In the genomic region with DNA sequence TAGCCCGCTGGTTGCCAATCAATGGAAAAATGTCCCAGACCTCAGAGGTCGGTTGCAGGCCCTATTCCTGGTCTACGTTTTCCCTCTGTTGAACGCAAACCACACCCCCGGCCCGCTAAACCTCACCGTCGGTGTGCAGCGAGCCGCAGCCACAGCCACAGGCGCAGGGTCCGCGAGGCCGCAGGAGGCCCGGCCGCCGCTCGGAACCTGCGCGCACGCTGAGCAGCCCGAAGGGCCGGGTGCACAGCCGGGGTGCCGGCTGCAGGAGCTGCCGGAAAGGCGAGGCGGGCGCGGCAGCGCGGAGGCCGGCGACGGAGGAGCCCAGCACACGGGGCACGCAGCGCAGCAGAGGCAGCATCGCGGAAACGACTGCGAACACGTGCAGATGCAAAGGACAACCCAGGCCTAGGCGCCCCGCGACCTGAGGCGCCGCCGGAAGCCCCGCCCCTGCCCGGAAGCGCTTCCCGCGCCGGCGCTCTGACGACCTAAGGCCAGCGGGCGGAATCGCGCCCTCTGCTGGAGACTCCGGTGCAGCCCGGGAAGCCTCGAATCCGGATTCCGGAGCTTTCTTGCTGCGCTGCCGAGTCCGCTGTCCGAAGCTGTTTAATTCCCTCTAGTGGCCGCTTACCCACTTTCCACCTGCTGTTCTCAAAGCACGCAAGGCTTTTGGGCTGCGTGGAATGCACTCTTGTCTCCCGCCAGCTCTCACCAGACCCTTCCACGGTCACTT, we compare ENCODE assay signal across 1 cellular context.
A peak's percentile ranks its signal among the peaks of the same experiment; 100 is the strongest.
TF ChIP-seq lines count a peak whose summit lies in the region.

A gene with protein sequence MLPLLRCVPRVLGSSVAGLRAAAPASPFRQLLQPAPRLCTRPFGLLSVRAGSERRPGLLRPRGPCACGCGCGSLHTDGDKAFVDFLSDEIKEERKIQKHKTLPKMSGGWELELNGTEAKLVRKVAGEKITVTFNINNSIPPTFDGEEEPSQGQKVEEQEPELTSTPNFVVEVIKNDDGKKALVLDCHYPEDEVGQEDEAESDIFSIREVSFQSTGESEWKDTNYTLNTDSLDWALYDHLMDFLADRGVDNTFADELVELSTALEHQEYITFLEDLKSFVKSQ (minus strand): TSS at position 440 of the 730 bp plus-strand sequence. CDS start 82 bp downstream, at position 358.

TF ChIP-seq in HepG2, 621 proteins besides CTCF, POLR2A, EP300 and RAD21 (continued from another document and continues in another):
- no peak for TF ChIP-seq ZBTB1 (CRISPR knock-in tag; IDR thresholded peaks at IDR 0.05; ENCODE audit: borderline replicate concordance)
- TF ChIP-seq HES4 (CRISPR knock-in tag; IDR thresholded peaks at IDR 0.05; ENCODE audit: borderline replicate concordance), result peak; percentile 94
- no peak for TF ChIP-seq ZBTB21 (CRISPR knock-in tag; IDR thresholded peaks at IDR 0.05)
- TF ChIP-seq, protein P1, sequence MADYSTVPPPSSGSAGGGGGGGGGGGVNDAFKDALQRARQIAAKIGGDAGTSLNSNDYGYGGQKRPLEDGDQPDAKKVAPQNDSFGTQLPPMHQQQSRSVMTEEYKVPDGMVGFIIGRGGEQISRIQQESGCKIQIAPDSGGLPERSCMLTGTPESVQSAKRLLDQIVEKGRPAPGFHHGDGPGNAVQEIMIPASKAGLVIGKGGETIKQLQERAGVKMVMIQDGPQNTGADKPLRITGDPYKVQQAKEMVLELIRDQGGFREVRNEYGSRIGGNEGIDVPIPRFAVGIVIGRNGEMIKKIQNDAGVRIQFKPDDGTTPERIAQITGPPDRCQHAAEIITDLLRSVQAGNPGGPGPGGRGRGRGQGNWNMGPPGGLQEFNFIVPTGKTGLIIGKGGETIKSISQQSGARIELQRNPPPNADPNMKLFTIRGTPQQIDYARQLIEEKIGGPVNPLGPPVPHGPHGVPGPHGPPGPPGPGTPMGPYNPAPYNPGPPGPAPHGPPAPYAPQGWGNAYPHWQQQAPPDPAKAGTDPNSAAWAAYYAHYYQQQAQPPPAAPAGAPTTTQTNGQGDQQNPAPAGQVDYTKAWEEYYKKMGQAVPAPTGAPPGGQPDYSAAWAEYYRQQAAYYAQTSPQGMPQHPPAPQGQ (CRISPR knock-in tag; IDR thresholded peaks at IDR 0.05; ENCODE audit: borderline replicate concordance), result no peak
- TF ChIP-seq MIER2 (CRISPR knock-in tag; IDR thresholded peaks at IDR 0.05), result 0 out of 2 replicates have a peak, but pooled peaks have one; percentile 35
- peak; percentile 70; the same call in 1 of the 2 replicates for TF ChIP-seq TMF1 (CRISPR knock-in tag; IDR thresholded peaks at IDR 0.05; ENCODE audit: low read depth)
- TF ChIP-seq, protein P2, sequence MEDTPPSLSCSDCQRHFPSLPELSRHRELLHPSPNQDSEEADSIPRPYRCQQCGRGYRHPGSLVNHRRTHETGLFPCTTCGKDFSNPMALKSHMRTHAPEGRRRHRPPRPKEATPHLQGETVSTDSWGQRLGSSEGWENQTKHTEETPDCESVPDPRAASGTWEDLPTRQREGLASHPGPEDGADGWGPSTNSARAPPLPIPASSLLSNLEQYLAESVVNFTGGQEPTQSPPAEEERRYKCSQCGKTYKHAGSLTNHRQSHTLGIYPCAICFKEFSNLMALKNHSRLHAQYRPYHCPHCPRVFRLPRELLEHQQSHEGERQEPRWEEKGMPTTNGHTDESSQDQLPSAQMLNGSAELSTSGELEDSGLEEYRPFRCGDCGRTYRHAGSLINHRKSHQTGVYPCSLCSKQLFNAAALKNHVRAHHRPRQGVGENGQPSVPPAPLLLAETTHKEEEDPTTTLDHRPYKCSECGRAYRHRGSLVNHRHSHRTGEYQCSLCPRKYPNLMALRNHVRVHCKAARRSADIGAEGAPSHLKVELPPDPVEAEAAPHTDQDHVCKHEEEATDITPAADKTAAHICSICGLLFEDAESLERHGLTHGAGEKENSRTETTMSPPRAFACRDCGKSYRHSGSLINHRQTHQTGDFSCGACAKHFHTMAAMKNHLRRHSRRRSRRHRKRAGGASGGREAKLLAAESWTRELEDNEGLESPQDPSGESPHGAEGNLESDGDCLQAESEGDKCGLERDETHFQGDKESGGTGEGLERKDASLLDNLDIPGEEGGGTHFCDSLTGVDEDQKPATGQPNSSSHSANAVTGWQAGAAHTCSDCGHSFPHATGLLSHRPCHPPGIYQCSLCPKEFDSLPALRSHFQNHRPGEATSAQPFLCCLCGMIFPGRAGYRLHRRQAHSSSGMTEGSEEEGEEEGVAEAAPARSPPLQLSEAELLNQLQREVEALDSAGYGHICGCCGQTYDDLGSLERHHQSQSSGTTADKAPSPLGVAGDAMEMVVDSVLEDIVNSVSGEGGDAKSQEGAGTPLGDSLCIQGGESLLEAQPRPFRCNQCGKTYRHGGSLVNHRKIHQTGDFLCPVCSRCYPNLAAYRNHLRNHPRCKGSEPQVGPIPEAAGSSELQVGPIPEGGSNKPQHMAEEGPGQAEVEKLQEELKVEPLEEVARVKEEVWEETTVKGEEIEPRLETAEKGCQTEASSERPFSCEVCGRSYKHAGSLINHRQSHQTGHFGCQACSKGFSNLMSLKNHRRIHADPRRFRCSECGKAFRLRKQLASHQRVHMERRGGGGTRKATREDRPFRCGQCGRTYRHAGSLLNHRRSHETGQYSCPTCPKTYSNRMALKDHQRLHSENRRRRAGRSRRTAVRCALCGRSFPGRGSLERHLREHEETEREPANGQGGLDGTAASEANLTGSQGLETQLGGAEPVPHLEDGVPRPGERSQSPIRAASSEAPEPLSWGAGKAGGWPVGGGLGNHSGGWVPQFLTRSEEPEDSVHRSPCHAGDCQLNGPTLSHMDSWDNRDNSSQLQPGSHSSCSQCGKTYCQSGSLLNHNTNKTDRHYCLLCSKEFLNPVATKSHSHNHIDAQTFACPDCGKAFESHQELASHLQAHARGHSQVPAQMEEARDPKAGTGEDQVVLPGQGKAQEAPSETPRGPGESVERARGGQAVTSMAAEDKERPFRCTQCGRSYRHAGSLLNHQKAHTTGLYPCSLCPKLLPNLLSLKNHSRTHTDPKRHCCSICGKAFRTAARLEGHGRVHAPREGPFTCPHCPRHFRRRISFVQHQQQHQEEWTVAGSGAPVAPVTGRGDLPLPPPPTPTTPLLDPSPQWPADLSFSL (CRISPR knock-in tag; IDR thresholded peaks at IDR 0.05), result no peak
- peak; percentile 73 for TF ChIP-seq ELF3 (CRISPR knock-in tag; IDR thresholded peaks at IDR 0.05)
- TF ChIP-seq ZNF12 (CRISPR knock-in tag; IDR thresholded peaks at IDR 0.05), result no peak
- no peak for TF ChIP-seq ZNF180 (CRISPR knock-in tag; IDR thresholded peaks at IDR 0.05; ENCODE audit: borderline replicate concordance, low read depth)
- peak; percentile 61; the same call in 1 of the 2 replicates for TF ChIP-seq ZNF772 (CRISPR knock-in tag; IDR thresholded peaks at IDR 0.05)
- TF ChIP-seq, protein P3, sequence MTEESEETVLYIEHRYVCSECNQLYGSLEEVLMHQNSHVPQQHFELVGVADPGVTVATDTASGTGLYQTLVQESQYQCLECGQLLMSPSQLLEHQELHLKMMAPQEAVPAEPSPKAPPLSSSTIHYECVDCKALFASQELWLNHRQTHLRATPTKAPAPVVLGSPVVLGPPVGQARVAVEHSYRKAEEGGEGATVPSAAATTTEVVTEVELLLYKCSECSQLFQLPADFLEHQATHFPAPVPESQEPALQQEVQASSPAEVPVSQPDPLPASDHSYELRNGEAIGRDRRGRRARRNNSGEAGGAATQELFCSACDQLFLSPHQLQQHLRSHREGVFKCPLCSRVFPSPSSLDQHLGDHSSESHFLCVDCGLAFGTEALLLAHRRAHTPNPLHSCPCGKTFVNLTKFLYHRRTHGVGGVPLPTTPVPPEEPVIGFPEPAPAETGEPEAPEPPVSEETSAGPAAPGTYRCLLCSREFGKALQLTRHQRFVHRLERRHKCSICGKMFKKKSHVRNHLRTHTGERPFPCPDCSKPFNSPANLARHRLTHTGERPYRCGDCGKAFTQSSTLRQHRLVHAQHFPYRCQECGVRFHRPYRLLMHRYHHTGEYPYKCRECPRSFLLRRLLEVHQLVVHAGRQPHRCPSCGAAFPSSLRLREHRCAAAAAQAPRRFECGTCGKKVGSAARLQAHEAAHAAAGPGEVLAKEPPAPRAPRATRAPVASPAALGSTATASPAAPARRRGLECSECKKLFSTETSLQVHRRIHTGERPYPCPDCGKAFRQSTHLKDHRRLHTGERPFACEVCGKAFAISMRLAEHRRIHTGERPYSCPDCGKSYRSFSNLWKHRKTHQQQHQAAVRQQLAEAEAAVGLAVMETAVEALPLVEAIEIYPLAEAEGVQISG (CRISPR knock-in tag; IDR thresholded peaks at IDR 0.05), result peak; percentile 99
- no peak for TF ChIP-seq PTBP1 (IDR thresholded peaks at IDR 0.05; ENCODE audit: low read depth, low read length, poor library complexity, severe bottlenecking)
- TF ChIP-seq ZNF891 (CRISPR knock-in tag; IDR thresholded peaks at IDR 0.05), result no peak
- no peak for TF ChIP-seq SOX6 (IDR thresholded peaks at IDR 0.05)
- peak; percentile 74 for TF ChIP-seq SOX6 (CRISPR knock-in tag; IDR thresholded peaks at IDR 0.05)
- TF ChIP-seq PCBP2 (optimal IDR thresholded peaks at IDR 0.05; ENCODE audit: low read depth, low read length, poor library complexity, severe bottlenecking), result no peak
- TF ChIP-seq HMG20B (CRISPR knock-in tag; conservative IDR thresholded peaks at IDR 0.05), result no peak; the same call in 1 of the 2 replicates
- TF ChIP-seq, protein P4, sequence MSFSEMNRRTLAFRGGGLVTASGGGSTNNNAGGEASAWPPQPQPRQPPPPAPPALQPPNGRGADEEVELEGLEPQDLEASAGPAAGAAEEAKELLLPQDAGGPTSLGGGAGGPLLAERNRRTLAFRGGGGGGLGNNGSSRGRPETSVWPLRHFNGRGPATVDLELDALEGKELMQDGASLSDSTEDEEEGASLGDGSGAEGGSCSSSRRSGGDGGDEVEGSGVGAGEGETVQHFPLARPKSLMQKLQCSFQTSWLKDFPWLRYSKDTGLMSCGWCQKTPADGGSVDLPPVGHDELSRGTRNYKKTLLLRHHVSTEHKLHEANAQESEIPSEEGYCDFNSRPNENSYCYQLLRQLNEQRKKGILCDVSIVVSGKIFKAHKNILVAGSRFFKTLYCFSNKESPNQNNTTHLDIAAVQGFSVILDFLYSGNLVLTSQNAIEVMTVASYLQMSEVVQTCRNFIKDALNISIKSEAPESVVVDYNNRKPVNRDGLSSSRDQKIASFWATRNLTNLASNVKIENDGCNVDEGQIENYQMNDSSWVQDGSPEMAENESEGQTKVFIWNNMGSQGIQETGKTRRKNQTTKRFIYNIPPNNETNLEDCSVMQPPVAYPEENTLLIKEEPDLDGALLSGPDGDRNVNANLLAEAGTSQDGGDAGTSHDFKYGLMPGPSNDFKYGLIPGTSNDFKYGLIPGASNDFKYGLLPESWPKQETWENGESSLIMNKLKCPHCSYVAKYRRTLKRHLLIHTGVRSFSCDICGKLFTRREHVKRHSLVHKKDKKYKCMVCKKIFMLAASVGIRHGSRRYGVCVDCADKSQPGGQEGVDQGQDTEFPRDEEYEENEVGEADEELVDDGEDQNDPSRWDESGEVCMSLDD (CRISPR knock-in tag; IDR thresholded peaks at IDR 0.05; ENCODE audit: borderline replicate concordance), result peak; percentile 74; the same call in 1 of the 2 replicates
- TF ChIP-seq, protein P5, sequence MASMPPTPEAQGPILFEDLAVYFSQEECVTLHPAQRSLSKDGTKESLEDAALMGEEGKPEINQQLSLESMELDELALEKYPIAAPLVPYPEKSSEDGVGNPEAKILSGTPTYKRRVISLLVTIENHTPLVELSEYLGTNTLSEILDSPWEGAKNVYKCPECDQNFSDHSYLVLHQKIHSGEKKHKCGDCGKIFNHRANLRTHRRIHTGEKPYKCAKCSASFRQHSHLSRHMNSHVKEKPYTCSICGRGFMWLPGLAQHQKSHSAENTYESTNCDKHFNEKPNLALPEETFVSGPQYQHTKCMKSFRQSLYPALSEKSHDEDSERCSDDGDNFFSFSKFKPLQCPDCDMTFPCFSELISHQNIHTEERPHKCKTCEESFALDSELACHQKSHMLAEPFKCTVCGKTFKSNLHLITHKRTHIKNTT (CRISPR knock-in tag; IDR thresholded peaks at IDR 0.05), result no peak
- TF ChIP-seq SMYD3 (CRISPR knock-in tag; IDR thresholded peaks at IDR 0.05), result no peak
- TF ChIP-seq NFKB2 (CRISPR knock-in tag; IDR thresholded peaks at IDR 0.05; ENCODE audit: borderline replicate concordance), result peak; percentile 95; the same call in 1 of the 2 replicates
- no peak for TF ChIP-seq ELF4 (CRISPR knock-in tag; IDR thresholded peaks at IDR 0.05; ENCODE audit: borderline replicate concordance)
- TF ChIP-seq, protein P6, sequence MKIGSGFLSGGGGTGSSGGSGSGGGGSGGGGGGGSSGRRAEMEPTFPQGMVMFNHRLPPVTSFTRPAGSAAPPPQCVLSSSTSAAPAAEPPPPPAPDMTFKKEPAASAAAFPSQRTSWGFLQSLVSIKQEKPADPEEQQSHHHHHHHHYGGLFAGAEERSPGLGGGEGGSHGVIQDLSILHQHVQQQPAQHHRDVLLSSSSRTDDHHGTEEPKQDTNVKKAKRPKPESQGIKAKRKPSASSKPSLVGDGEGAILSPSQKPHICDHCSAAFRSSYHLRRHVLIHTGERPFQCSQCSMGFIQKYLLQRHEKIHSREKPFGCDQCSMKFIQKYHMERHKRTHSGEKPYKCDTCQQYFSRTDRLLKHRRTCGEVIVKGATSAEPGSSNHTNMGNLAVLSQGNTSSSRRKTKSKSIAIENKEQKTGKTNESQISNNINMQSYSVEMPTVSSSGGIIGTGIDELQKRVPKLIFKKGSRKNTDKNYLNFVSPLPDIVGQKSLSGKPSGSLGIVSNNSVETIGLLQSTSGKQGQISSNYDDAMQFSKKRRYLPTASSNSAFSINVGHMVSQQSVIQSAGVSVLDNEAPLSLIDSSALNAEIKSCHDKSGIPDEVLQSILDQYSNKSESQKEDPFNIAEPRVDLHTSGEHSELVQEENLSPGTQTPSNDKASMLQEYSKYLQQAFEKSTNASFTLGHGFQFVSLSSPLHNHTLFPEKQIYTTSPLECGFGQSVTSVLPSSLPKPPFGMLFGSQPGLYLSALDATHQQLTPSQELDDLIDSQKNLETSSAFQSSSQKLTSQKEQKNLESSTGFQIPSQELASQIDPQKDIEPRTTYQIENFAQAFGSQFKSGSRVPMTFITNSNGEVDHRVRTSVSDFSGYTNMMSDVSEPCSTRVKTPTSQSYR (CRISPR knock-in tag; IDR thresholded peaks at IDR 0.05; ENCODE audit: borderline replicate concordance), result peak; percentile 48; the same call in 1 of the 2 replicates
- no peak for TF ChIP-seq HNRNPH1 (optimal IDR thresholded peaks at IDR 0.05; ENCODE audit: low read depth, low read length)
- no peak for TF ChIP-seq NFIB (CRISPR knock-in tag; IDR thresholded peaks at IDR 0.05; ENCODE audit: borderline replicate concordance)
- TF ChIP-seq TCF7L2 (IDR thresholded peaks at IDR 0.05; ENCODE audit: low read depth, low read length), result no peak
- no peak for TF ChIP-seq KLF13 (CRISPR knock-in tag; IDR thresholded peaks at IDR 0.05)
- TF ChIP-seq, protein P7, sequence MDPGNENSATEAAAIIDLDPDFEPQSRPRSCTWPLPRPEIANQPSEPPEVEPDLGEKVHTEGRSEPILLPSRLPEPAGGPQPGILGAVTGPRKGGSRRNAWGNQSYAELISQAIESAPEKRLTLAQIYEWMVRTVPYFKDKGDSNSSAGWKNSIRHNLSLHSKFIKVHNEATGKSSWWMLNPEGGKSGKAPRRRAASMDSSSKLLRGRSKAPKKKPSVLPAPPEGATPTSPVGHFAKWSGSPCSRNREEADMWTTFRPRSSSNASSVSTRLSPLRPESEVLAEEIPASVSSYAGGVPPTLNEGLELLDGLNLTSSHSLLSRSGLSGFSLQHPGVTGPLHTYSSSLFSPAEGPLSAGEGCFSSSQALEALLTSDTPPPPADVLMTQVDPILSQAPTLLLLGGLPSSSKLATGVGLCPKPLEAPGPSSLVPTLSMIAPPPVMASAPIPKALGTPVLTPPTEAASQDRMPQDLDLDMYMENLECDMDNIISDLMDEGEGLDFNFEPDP (CRISPR knock-in tag; conservative IDR thresholded peaks at IDR 0.05), result no peak
- peak; percentile 35; the same call in 1 of the 2 replicates for TF ChIP-seq ZNF253 (CRISPR knock-in tag; IDR thresholded peaks at IDR 0.05; ENCODE audit: borderline replicate concordance)
- 0 out of 2 replicates have a peak, but pooled peaks have one; percentile 71 for TF ChIP-seq AHR (CRISPR knock-in tag; IDR thresholded peaks at IDR 0.05)
- no peak for TF ChIP-seq FOSL1 (CRISPR knock-in tag; IDR thresholded peaks at IDR 0.05; ENCODE audit: borderline replicate concordance)
- TF ChIP-seq ZMYM3 (CRISPR knock-in tag; IDR thresholded peaks at IDR 0.05), result no peak
- TF ChIP-seq SRSF4 (IDR thresholded peaks at IDR 0.05; ENCODE audit: low read depth, low read length, poor library complexity, severe bottlenecking), result no peak
- TF ChIP-seq KAT8 (CRISPR knock-in tag; IDR thresholded peaks at IDR 0.05), result peak; percentile 93
